Comparison of ENCODE assay signal across 2 cellular contexts in the genomic region with DNA sequence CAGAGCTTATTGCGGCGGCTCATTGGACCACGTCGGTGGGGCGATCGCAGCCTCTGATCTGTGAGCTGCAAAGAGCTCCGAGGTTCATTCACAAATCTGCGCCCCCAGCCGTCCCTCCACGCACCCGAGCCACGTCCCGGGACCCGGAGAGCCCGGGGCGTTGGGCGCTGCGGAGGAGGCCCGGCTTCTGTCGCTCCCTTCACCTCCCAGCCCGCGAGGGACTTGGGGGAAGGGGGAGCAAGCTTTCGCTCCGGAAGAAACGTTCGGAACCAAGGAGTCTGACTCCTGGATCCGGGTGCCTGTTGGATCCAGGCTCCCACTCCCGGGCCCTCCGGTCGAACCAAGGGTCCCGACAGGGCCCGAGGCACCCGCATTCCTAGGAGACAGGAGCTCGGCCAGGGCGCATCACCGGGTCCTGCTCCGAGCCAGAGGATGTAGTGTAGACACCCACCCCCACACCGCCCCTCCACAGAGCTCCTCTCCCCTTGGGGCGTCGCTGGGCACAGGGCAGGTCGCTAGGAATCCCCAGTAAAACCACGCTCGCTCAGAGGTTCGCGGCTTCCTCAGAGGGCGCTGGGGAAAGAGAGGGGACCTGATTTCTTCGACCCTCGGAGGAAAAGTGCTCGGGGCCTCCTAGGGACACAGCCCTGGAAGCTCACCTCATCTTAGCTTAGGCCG.
TF ChIP-seq lines count a peak whose summit lies in the region.

No MANE protein-coding gene starts in this region.

TF ChIP-seq in GM23338, 12 proteins besides CTCF, POLR2A, EP300 and RAD21 (continued from another document):
- TF ChIP-seq REST (IDR thresholded peaks at IDR 0.05; ENCODE audit: unreplicated experiment) (no peak), EZH2 (IDR thresholded peaks at IDR 0.05; ENCODE audit: low read depth, unreplicated experiment) (peak; percentile 63), POLR2AphosphoS5 (IDR thresholded peaks at IDR 0.05; ENCODE audit: low read depth) (no peak)
- TF ChIP-seq, protein P1, sequence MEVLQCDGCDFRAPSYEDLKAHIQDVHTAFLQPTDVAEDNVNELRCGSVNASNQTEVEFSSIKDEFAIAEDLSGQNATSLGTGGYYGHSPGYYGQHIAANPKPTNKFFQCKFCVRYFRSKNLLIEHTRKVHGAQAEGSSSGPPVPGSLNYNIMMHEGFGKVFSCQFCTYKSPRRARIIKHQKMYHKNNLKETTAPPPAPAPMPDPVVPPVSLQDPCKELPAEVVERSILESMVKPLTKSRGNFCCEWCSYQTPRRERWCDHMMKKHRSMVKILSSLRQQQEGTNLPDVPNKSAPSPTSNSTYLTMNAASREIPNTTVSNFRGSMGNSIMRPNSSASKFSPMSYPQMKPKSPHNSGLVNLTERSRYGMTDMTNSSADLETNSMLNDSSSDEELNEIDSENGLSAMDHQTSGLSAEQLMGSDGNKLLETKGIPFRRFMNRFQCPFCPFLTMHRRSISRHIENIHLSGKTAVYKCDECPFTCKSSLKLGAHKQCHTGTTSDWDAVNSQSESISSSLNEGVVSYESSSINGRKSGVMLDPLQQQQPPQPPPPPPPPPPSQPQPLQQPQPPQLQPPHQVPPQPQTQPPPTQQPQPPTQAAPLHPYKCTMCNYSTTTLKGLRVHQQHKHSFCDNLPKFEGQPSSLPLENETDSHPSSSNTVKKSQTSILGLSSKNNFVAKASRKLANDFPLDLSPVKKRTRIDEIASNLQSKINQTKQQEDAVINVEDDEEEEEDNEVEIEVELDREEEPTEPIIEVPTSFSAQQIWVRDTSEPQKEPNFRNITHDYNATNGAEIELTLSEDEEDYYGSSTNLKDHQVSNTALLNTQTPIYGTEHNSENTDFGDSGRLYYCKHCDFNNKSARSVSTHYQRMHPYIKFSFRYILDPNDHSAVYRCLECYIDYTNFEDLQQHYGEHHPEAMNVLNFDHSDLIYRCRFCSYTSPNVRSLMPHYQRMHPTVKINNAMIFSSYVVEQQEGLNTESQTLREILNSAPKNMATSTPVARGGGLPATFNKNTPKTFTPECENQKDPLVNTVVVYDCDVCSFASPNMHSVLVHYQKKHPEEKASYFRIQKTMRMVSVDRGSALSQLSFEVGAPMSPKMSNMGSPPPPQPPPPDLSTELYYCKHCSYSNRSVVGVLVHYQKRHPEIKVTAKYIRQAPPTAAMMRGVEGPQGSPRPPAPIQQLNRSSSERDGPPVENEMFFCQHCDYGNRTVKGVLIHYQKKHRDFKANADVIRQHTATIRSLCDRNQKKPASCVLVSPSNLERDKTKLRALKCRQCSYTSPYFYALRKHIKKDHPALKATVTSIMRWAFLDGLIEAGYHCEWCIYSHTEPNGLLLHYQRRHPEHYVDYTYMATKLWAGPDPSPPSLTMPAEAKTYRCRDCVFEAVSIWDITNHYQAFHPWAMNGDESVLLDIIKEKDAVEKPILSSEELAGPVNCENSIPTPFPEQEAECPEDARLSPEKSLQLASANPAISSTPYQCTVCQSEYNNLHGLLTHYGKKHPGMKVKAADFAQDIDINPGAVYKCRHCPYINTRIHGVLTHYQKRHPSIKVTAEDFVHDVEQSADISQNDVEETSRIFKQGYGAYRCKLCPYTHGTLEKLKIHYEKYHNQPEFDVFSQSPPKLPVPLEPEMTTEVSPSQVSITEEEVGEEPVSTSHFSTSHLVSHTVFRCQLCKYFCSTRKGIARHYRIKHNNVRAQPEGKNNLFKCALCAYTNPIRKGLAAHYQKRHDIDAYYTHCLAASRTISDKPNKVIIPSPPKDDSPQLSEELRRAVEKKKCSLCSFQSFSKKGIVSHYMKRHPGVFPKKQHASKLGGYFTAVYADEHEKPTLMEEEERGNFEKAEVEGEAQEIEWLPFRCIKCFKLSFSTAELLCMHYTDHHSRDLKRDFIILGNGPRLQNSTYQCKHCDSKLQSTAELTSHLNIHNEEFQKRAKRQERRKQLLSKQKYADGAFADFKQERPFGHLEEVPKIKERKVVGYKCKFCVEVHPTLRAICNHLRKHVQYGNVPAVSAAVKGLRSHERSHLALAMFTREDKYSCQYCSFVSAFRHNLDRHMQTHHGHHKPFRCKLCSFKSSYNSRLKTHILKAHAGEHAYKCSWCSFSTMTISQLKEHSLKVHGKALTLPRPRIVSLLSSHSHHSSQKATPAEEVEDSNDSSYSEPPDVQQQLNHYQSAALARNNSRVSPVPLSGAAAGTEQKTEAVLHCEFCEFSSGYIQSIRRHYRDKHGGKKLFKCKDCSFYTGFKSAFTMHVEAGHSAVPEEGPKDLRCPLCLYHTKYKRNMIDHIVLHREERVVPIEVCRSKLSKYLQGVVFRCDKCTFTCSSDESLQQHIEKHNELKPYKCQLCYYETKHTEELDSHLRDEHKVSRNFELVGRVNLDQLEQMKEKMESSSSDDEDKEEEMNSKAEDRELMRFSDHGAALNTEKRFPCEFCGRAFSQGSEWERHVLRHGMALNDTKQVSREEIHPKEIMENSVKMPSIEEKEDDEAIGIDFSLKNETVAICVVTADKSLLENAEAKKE (CRISPR knock-in tag; IDR thresholded peaks at IDR 0.05), result no peak

TF ChIP-seq in WTC11, 78 proteins besides CTCF, POLR2A, EP300 and RAD21 (continued from another document):
- TF ChIP-seq ZNF281 (CRISPR knock-in tag; IDR thresholded peaks at IDR 0.05) (no peak), OVOL2 (CRISPR knock-in tag; IDR thresholded peaks at IDR 0.05; ENCODE audit: borderline replicate concordance) (no peak), GABPB1 (CRISPR knock-in tag; IDR thresholded peaks at IDR 0.05) (no peak), NR1H2 (CRISPR knock-in tag; IDR thresholded peaks at IDR 0.05) (no peak), CBFB (CRISPR knock-in tag; IDR thresholded peaks at IDR 0.05; ENCODE audit: low read depth) (no peak), IRF1 (CRISPR knock-in tag; IDR thresholded peaks at IDR 0.05) (no peak)
- TF ChIP-seq, protein P2, sequence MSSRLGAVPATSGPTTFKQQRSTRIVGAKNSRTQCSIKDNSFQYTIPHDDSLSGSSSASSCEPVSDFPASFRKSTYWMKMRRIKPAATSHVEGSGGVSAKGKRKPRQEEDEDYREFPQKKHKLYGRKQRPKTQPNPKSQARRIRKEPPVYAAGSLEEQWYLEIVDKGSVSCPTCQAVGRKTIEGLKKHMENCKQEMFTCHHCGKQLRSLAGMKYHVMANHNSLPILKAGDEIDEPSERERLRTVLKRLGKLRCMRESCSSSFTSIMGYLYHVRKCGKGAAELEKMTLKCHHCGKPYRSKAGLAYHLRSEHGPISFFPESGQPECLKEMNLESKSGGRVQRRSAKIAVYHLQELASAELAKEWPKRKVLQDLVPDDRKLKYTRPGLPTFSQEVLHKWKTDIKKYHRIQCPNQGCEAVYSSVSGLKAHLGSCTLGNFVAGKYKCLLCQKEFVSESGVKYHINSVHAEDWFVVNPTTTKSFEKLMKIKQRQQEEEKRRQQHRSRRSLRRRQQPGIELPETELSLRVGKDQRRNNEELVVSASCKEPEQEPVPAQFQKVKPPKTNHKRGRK (CRISPR knock-in tag; IDR thresholded peaks at IDR 0.05; ENCODE audit: borderline replicate concordance), result no peak
- TF ChIP-seq, protein P3, sequence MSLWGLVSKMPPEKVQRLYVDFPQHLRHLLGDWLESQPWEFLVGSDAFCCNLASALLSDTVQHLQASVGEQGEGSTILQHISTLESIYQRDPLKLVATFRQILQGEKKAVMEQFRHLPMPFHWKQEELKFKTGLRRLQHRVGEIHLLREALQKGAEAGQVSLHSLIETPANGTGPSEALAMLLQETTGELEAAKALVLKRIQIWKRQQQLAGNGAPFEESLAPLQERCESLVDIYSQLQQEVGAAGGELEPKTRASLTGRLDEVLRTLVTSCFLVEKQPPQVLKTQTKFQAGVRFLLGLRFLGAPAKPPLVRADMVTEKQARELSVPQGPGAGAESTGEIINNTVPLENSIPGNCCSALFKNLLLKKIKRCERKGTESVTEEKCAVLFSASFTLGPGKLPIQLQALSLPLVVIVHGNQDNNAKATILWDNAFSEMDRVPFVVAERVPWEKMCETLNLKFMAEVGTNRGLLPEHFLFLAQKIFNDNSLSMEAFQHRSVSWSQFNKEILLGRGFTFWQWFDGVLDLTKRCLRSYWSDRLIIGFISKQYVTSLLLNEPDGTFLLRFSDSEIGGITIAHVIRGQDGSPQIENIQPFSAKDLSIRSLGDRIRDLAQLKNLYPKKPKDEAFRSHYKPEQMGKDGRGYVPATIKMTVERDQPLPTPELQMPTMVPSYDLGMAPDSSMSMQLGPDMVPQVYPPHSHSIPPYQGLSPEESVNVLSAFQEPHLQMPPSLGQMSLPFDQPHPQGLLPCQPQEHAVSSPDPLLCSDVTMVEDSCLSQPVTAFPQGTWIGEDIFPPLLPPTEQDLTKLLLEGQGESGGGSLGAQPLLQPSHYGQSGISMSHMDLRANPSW (CRISPR knock-in tag; conservative IDR thresholded peaks at IDR 0.05; ENCODE audit: low read depth), result no peak
- TF ChIP-seq, protein P4, sequence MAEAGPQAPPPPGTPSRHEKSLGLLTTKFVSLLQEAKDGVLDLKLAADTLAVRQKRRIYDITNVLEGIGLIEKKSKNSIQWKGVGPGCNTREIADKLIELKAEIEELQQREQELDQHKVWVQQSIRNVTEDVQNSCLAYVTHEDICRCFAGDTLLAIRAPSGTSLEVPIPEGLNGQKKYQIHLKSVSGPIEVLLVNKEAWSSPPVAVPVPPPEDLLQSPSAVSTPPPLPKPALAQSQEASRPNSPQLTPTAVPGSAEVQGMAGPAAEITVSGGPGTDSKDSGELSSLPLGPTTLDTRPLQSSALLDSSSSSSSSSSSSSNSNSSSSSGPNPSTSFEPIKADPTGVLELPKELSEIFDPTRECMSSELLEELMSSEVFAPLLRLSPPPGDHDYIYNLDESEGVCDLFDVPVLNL (CRISPR knock-in tag; IDR thresholded peaks at IDR 0.05; ENCODE audit: borderline replicate concordance, low read depth), result no peak
- TF ChIP-seq, protein P5, sequence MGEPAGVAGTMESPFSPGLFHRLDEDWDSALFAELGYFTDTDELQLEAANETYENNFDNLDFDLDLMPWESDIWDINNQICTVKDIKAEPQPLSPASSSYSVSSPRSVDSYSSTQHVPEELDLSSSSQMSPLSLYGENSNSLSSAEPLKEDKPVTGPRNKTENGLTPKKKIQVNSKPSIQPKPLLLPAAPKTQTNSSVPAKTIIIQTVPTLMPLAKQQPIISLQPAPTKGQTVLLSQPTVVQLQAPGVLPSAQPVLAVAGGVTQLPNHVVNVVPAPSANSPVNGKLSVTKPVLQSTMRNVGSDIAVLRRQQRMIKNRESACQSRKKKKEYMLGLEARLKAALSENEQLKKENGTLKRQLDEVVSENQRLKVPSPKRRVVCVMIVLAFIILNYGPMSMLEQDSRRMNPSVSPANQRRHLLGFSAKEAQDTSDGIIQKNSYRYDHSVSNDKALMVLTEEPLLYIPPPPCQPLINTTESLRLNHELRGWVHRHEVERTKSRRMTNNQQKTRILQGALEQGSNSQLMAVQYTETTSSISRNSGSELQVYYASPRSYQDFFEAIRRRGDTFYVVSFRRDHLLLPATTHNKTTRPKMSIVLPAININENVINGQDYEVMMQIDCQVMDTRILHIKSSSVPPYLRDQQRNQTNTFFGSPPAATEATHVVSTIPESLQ (CRISPR knock-in tag; IDR thresholded peaks at IDR 0.05), result no peak
